In the genomic region with DNA sequence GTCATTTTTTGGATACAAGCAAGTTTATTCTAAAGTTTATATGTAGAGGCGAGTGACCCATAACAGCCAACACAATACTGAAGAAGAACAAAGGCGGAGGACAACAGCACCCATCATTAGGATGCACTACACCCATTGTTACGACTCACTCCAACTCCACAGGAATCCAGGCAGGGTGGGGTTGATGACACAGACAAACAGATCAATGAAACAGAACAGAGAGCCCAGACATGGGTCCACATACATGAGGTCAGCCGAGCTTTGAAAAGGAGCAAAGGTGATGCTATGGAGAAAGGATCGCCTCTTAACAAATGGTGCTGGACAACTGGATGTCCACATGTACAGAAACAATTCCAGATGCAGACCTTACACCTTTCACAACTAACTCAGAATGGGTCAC, we compare ENCODE assay signal across 1 cellular context.
TF ChIP-seq lines count a peak whose summit lies in the region.

No MANE protein-coding gene starts in this region.

TF ChIP-seq in K562, 482 proteins besides CTCF, POLR2A, EP300 and RAD21 (continued from another document):
- TF ChIP-seq, protein P1, sequence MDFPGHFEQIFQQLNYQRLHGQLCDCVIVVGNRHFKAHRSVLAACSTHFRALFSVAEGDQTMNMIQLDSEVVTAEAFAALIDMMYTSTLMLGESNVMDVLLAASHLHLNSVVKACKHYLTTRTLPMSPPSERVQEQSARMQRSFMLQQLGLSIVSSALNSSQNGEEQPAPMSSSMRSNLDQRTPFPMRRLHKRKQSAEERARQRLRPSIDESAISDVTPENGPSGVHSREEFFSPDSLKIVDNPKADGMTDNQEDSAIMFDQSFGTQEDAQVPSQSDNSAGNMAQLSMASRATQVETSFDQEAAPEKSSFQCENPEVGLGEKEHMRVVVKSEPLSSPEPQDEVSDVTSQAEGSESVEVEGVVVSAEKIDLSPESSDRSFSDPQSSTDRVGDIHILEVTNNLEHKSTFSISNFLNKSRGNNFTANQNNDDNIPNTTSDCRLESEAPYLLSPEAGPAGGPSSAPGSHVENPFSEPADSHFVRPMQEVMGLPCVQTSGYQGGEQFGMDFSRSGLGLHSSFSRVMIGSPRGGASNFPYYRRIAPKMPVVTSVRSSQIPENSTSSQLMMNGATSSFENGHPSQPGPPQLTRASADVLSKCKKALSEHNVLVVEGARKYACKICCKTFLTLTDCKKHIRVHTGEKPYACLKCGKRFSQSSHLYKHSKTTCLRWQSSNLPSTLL (IDR thresholded peaks at IDR 0.05), result no peak
- TF ChIP-seq SLC30A9 (CRISPR knock-in tag; IDR thresholded peaks at IDR 0.05) (no peak), TAF1 (IDR thresholded peaks at IDR 0.05; ENCODE audit: control insufficient read depth, extremely low read depth, insufficient read depth, low read length, severe bottlenecking) (no peak), ZNF561 (CRISPR knock-in tag; conservative IDR thresholded peaks at IDR 0.05) (no peak), SP1 (CRISPR knock-in tag; IDR thresholded peaks at IDR 0.05) (no peak)
TF ChIP-seq in K562: peak in this region for 0.
